ENCODE assay signal across 28 cellular contexts in the genomic region with DNA sequence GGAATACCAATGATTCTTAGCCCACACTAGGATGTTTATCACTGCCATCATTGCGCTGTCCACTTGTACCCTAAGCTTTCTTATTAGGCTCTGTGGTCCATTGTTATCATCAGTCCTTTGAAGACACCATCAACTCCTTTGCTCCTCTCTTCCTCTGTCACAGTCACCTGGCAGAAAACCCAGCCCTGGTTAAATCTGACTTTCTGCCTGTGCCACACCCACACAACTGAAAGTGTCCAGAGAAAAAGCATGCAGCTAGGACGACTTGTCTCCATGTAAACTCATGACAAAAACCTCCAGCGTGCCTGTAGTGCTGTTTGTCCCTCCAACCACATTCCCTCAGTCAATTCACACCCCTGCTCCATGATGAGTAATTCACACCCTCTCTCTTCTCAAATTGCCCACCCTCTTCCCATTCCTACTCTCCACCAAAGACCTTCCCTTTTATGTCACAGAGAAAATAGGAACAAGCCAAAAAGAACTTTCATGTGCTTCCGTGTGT.
"Had no signal": no experiment of that assay in that cellular context is flagged by ENCODE, and none has a peak within 500 bp of the region (broad histone marks: within the 10 kb centered on the region; RNA-seq: fewer than 3 reads in every experiment).

No MANE protein-coding gene starts in this region.

- H3K4me1 Mint-ChIP-seq: activated CD4-positive, alpha-beta memory T cell treated with anti-CD3 and anti-CD28 coated beads, Interleukin-2, amount 10 ng/mL, durations not matched to agents 7 days and 5 days; brain had no signal

- H3K27me3 ChIP-seq: MG63, SJSA1 had no signal

- H3K4me3 ChIP-seq: MG63, SJSA1 had no signal

- H3K27ac Mint-ChIP-seq: activated CD4-positive, alpha-beta memory T cell treated with anti-CD3 and anti-CD28 coated beads, Interleukin-2, amount 10 ng/mL, durations not matched to agents 7 days and 5 days; activated naive CD4-positive, alpha-beta T cell treated with anti-CD3 and anti-CD28 coated beads for 36 hours; activated naive CD8-positive, alpha-beta T cell; activated T-helper 17 cell treated with anti-CD3 and anti-CD28 coated beads, Interleukin-2, amount 50 U/mL, for 72 hours; brain; T-helper 1 cell treated with Interleukin-12 subunit alpha and Interleukin-12 subunit beta and Interleukin-4 antibody, amounts not matched to agents 30 μg/mL and 1 μg/mL, for 36 hours; WTC11 had no signal

- H3K27me3 Mint-ChIP-seq: brain had no signal

- H3K36me3 Mint-ChIP-seq: activated naive CD8-positive, alpha-beta T cell; brain; WTC11 had no signal

- H3K36me3 ChIP-seq: MG63, SJSA1 had no signal

- H3K4me1 ChIP-seq: SJSA1 had no signal

- DNase-seq: activated CD4-positive, alpha-beta memory T cell treated with anti-CD3 and anti-CD28 coated beads, Interleukin-2, amount 10 ng/mL, durations not matched to agents 7 days and 5 days; activated CD4-positive, alpha-beta T cell treated with anti-CD3 and anti-CD28 coated beads for 48 hours; activated CD4-positive, CD25-positive, alpha-beta regulatory T cell treated with anti-CD3 and anti-CD28 coated beads, Interleukin-2, amount 50 U/mL, for 72 hours; activated gamma-delta T cell; activated naive CD4-positive, alpha-beta T cell treated with anti-CD3 and anti-CD28 coated beads for 36 hours; activated T-cell treated with anti-CD3 and anti-CD28 coated beads for 4 hours; activated T-cell treated with anti-CD3 and anti-CD28 coated beads, Interleukin-2, amount 50 U/mL, for 48 hours; amygdala; MG63; NCI-H1105; NCI-H1436 treated with DMSO at 0.1 percent for 48 hours; NCI-H187 treated with DMSO at 0.1 percent for 48 hours; NCI-H2081 treated with DMSO at 0.1 percent for 48 hours; NCI-H446 treated with DMSO at 0.1 percent for 48 hours; NCI-H524 treated with DMSO at 0.1 percent for 48 hours; NCI-H748 treated with DMSO at 0.1 percent for 48 hours; SHP77; SW 1271; T-helper 9 cell had no signal

- ATAC-seq: activated T-helper 17 cell treated with anti-CD3 and anti-CD28 coated beads, Interleukin-2, amount 50 U/mL, for 72 hours; Panc1; SK-N-SH treated with all-trans-retinoic acid at 6 μM for 48 hours; WTC11 had no signal

- H3K9me3 ChIP-seq: MG63, SJSA1 had no signal

- H3K4me3 Mint-ChIP-seq: activated CD4-positive, alpha-beta memory T cell treated with anti-CD3 and anti-CD28 coated beads, Interleukin-2, amount 10 ng/mL, durations not matched to agents 7 days and 5 days; activated naive CD4-positive, alpha-beta T cell treated with anti-CD3 and anti-CD28 coated beads for 36 hours; activated naive CD8-positive, alpha-beta T cell; activated T-helper 17 cell treated with anti-CD3 and anti-CD28 coated beads, Interleukin-2, amount 50 U/mL, for 72 hours; brain; T-helper 1 cell treated with Interleukin-12 subunit alpha and Interleukin-12 subunit beta and Interleukin-4 antibody, amounts not matched to agents 30 μg/mL and 1 μg/mL, for 36 hours; WTC11 had no signal

- H3K27ac ChIP-seq: RWPE1, SJSA1 had no signal

- H3K9me3 Mint-ChIP-seq: activated CD4-positive, alpha-beta memory T cell treated with anti-CD3 and anti-CD28 coated beads, Interleukin-2, amount 10 ng/mL, durations not matched to agents 7 days and 5 days; activated naive CD4-positive, alpha-beta T cell treated with anti-CD3 and anti-CD28 coated beads for 36 hours; brain; T-helper 1 cell treated with Interleukin-12 subunit alpha and Interleukin-12 subunit beta and Interleukin-4 antibody, amounts not matched to agents 30 μg/mL and 1 μg/mL, for 36 hours; WTC11 had no signal
